In the genomic region with DNA sequence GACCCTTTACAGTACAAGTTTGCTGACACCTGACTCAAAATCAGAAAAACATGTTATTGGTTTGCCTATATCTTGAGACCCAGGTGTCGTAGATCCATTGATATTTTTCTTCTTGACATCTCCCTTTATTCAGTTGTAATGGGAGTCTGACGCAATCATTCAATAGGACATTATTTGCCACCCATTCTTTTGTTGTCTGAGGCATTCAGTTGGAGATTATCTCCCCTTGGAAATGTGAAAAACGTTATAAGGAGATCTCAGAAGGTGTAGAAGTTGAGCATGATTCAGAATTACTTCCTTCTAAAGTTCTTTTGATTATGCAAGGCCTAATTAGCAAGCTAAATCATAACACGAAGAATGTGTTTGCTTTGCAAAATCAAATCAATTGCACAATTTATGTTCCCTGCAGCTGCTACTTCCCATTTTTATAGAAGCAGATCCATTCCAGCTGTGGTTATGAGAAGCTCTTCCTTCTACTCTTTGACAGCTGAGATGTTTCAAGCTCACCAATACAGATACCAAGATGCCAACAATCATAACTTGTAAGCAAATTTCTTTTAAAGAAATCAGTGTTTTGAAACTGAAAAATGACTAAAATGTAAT, we compare ENCODE assay signal across 25 cellular contexts.
DNase-seq lines count a peak whose midpoint lies in the region; ATAC-seq, FAIRE-seq and TF ChIP-seq lines count a peak whose summit lies in the region.
"Had no signal": no experiment of that assay in that cellular context is flagged by ENCODE, and none has a peak within 500 bp of the region (broad histone marks: within the 10 kb centered on the region; RNA-seq: fewer than 3 reads in every experiment).

No MANE protein-coding gene starts in this region.

- no peaks in the 10 kb centered on the region for H3K27me3 Mint-ChIP-seq in nephron progenitor cell (ENCODE audit: low read depth, poor library complexity)
- H3K27me3 Mint-ChIP-seq: activated T-helper 17 cell treated with anti-CD3 and anti-CD28 coated beads, Interleukin-2, amount 50 U/mL, for 72 hours; CD8-positive, alpha-beta memory T cell; stimulated activated naive B cell treated with anti-CD40 and anti-IgM and Interleukin-4, amounts not matched to agents 10 μg/mL and 1 μg/mL and 100 μg/mL, for 72 hours had no signal

- no peak overlapping the region for H3K4ac ChIP-seq in H1 (replicated peaks; ENCODE audit: insufficient read length, low read depth, low read length)

- H3K4me1 Mint-ChIP-seq in nephron progenitor cell, result no peaks in the 10 kb centered on the region
- H3K4me1 Mint-ChIP-seq: activated T-helper 17 cell treated with anti-CD3 and anti-CD28 coated beads, Interleukin-2, amount 50 U/mL, for 72 hours; CD8-positive, alpha-beta memory T cell; stimulated activated naive B cell treated with anti-CD40 and anti-IgM and Interleukin-4, amounts not matched to agents 10 μg/mL and 1 μg/mL and 100 μg/mL, for 72 hours had no signal

- H2BK15ac ChIP-seq in H1 (ENCODE audit: low read length), result no peak overlapping the region

- H3K36me3 Mint-ChIP-seq in nephron progenitor cell (ENCODE audit: low read depth), result no peaks in the 10 kb centered on the region
- H3K36me3 Mint-ChIP-seq: CD8-positive, alpha-beta memory T cell; stimulated activated naive B cell treated with anti-CD40 and anti-IgM and Interleukin-4, amounts not matched to agents 10 μg/mL and 1 μg/mL and 100 μg/mL, for 72 hours; WTC11 had no signal

- no peak overlapping the region for H4K91ac ChIP-seq in H1 (replicated peaks; ENCODE audit: insufficient read length, low read length)

- no peaks in the 10 kb centered on the region for H3K79me2 ChIP-seq in H1 (ENCODE audit: control insufficient read depth in 1 of 2, insufficient read depth in 2 of 2, low read length in 2 of 2)
- H3K79me2 ChIP-seq: hepatocyte had no signal

- no peak for TF ChIP-seq POLR2A in H1 (IDR thresholded peaks at IDR 0.05; ENCODE audit: control extremely low read depth in 1 of 2, low read depth in 2 of 2, low read length in 2 of 2)

- no peaks in the 10 kb centered on the region for H4K20me1 ChIP-seq in H1 (replicated peaks in 1 of 2; ENCODE audit: control insufficient read depth in 1 of 2, insufficient read depth in 2 of 2, low read length in 2 of 2)

- no peaks in the 10 kb centered on the region for H3K9me3 ChIP-seq in right cardiac atrium (ENCODE audit: control insufficient read depth, low read length)
- no peaks in the 10 kb centered on the region; a peak in 1 of 4 replicates for H3K9me3 ChIP-seq in H1 (ENCODE audit: insufficient read depth in 2 of 2, low read depth in 1 of 2, low read length in 1 of 2)
- no peaks in the 10 kb centered on the region for H3K9me3 ChIP-seq in upper lobe of right lung
- H3K9me3 ChIP-seq: colonic mucosa, MG63, upper lobe of left lung had no signal

- H3K23me2 ChIP-seq in H1 (ENCODE audit: low read depth, low read length), result no peaks in the 10 kb centered on the region

- H3K36me3 ChIP-seq in H1 (ENCODE audit: control insufficient read depth in 2 of 4, insufficient read depth in 4 of 4, low read length in 3 of 4) (no peaks in the 10 kb centered on the region; a peak in 1 of 8 replicates), upper lobe of right lung (no peaks in the 10 kb centered on the region)
- H3K36me3 ChIP-seq: colonic mucosa, MG63, ovary, upper lobe of left lung had no signal

- no peak overlapping the region for H3K27ac Mint-ChIP-seq in nephron progenitor cell
- H3K27ac Mint-ChIP-seq: activated T-helper 17 cell treated with anti-CD3 and anti-CD28 coated beads, Interleukin-2, amount 50 U/mL, for 72 hours; CD8-positive, alpha-beta memory T cell; stimulated activated naive B cell treated with anti-CD40 and anti-IgM and Interleukin-4, amounts not matched to agents 10 μg/mL and 1 μg/mL and 100 μg/mL, for 72 hours; WTC11 had no signal

- TF ChIP-seq CTCF in H1 (IDR thresholded peaks at IDR 0.05; ENCODE audit: control extremely low read depth in 1 of 3, insufficient read depth in 1 of 3, low read depth in 1 of 3, low read length in 3 of 3) (no peak), upper lobe of right lung (IDR thresholded peaks at IDR 0.05) (no peak), nephron progenitor cell (IDR thresholded peaks at IDR 0.05) (no peak)

- no peak for TF ChIP-seq EP300 in H1 (IDR thresholded peaks at IDR 0.05; ENCODE audit: borderline replicate concordance in 1 of 2, low read depth in 2 of 2, low read length in 2 of 2)

- POLR2A ChIA-PET in H1 (lab: Charles Lee; ENCODE audit: partially characterized antibody), result no interaction called here

- no peak overlapping the region for H3K9ac ChIP-seq in H1 (replicated peaks in 1 of 4; ENCODE audit: extremely low read depth in 1 of 4, low read depth in 3 of 4, low read length in 3 of 4)

- H3K4me3 ChIP-seq in right cardiac atrium (ENCODE audit: low read length) (no peak overlapping the region), H1 (ENCODE audit: extremely low read depth in 1 of 4, insufficient read depth in 2 of 4, low read depth in 3 of 4, low read length in 4 of 4) (no peak overlapping the region), upper lobe of right lung (no peak overlapping the region)
- H3K4me3 ChIP-seq: colonic mucosa, hepatocyte, MG63, ovary, upper lobe of left lung had no signal

- DNase-seq in Right ventricle myocardium inferior (ENCODE audit: missing footprints), result no peak
- no peak for DNase-seq in right cardiac atrium
- peak; percentile 92 for DNase-seq in NOMO-1 treated with DMSO at 0.1 percent for 48 hours (lab: John Stamatoyannopoulos, UW; ENCODE audit: unreplicated experiment)
- no peak for DNase-seq in H1 (ENCODE audit: low read depth in 1 of 2, low spot score in 2 of 2)
- no peak for DNase-seq in upper lobe of right lung
- no peak for DNase-seq in nephron progenitor cell
- DNase-seq in UCSD-AML1 (lab: John Stamatoyannopoulos, UW; ENCODE audit: unreplicated experiment), result no peak
- DNase-seq: activated CD8-positive, alpha-beta memory T cell treated with anti-CD3 and anti-CD28 coated beads for 24 hours; CD8-positive, alpha-beta memory T cell; colonic mucosa; DND-41; kidney; MG63; NCI-H2171; NK-92 treated with Interleukin-12 subunit alpha and Interleukin-12 subunit beta, amount 100 ng/mL, for 24 hours; ovary; small intestine; stimulated activated naive B cell treated with anti-CD40 and anti-IgM and Interleukin-4, amounts not matched to agents 10 μg/mL and 1 μg/mL and 100 μg/mL, for 72 hours; SW 1271; upper lobe of left lung had no signal

- ATAC-seq in Right ventricle myocardium inferior, result peak; percentile 69
- ATAC-seq in right cardiac atrium, result no peak
- peak; percentile 45 for ATAC-seq in upper lobe of right lung
- ATAC-seq in GM18517 (IDR thresholded peaks at IDR 0.05; ENCODE audit: unreplicated experiment), result no peak
- ATAC-seq: activated T-helper 17 cell treated with anti-CD3 and anti-CD28 coated beads, Interleukin-2, amount 50 U/mL, for 72 hours; stimulated activated naive B cell treated with anti-CD40 and anti-IgM and Interleukin-4, amounts not matched to agents 10 μg/mL and 1 μg/mL and 100 μg/mL, for 72 hours; WTC11 had no signal

- no peak overlapping the region for H4K5ac ChIP-seq in H1 (ENCODE audit: insufficient read length, low read depth, low read length)

- H3K4me1 ChIP-seq in right cardiac atrium (ENCODE audit: control insufficient read depth, insufficient read depth, low read length) (no peaks in the 10 kb centered on the region), H1 (replicated peaks in 1 of 4; ENCODE audit: control insufficient read depth in 3 of 4, insufficient read depth in 4 of 4, low read length in 3 of 4) (peaks cover 0 to 3% (median 0%) of the 10 kb centered on the region in 4 experiments; a peak in 2 of 7 replicates), upper lobe of right lung (no peaks in the 10 kb centered on the region)
- H3K4me1 ChIP-seq: colonic mucosa, upper lobe of left lung had no signal

- peaks cover under 1% of the 10 kb centered on the region for H3K9me3 Mint-ChIP-seq in nephron progenitor cell
- H3K9me3 Mint-ChIP-seq: stimulated activated naive B cell treated with anti-CD40 and anti-IgM and Interleukin-4, amounts not matched to agents 10 μg/mL and 1 μg/mL and 100 μg/mL, for 72 hours had no signal

- no peak overlapping the region for H2AFZ ChIP-seq in H1 (ENCODE audit: low read length)
- H2AFZ ChIP-seq: hepatocyte had no signal

- no peak overlapping the region for H3K56ac ChIP-seq in H1 (replicated peaks; ENCODE audit: insufficient read length, low read depth, low read length)

- no peak overlapping the region for H3K23ac ChIP-seq in H1 (ENCODE audit: insufficient read length)

- no peak overlapping the region for H2BK12ac ChIP-seq in H1 (ENCODE audit: low read depth, low read length)

- H3K4me3 Mint-ChIP-seq in nephron progenitor cell, result no peak overlapping the region
- H3K4me3 Mint-ChIP-seq: activated T-helper 17 cell treated with anti-CD3 and anti-CD28 coated beads, Interleukin-2, amount 50 U/mL, for 72 hours; CD8-positive, alpha-beta memory T cell; stimulated activated naive B cell treated with anti-CD40 and anti-IgM and Interleukin-4, amounts not matched to agents 10 μg/mL and 1 μg/mL and 100 μg/mL, for 72 hours; WTC11 had no signal

- H2AK5ac ChIP-seq in H1 (ENCODE audit: low read depth, low read length), result no peak overlapping the region

- no peak overlapping the region for H2BK120ac ChIP-seq in H1 (replicated peaks; ENCODE audit: low read depth, low read length)

- H3K27me3 ChIP-seq in right cardiac atrium (ENCODE audit: control insufficient read depth, insufficient read depth) (no peaks in the 10 kb centered on the region), H1 (replicated peaks in 1 of 4; ENCODE audit: control insufficient read depth in 3 of 4, extremely low read depth in 1 of 4, insufficient read depth in 3 of 4, low read length in 3 of 4) (no peaks in the 10 kb centered on the region; a peak in 1 of 7 replicates), upper lobe of right lung (no peaks in the 10 kb centered on the region)
- H3K27me3 ChIP-seq: colonic mucosa, hepatocyte, MG63, ovary, upper lobe of left lung had no signal

- H2BK20ac ChIP-seq in H1 (ENCODE audit: low read length), result no peak overlapping the region

- no peak overlapping the region for H4K8ac ChIP-seq in H1 (ENCODE audit: extremely low read depth, insufficient read depth, low read length)

- H3K27ac ChIP-seq in right cardiac atrium (ENCODE audit: low read length) (no peak overlapping the region), H1 (ENCODE audit: low read depth, low read length) (no peak overlapping the region), upper lobe of right lung (no peak overlapping the region)
- H3K27ac ChIP-seq: colonic mucosa, hepatocyte, ovary, upper lobe of left lung had no signal

- no peak for FAIRE-seq in H1 (lab: Jason Lieb, UNC)
- FAIRE-seq: HTR-8/SVneo, kidney had no signal

- intact Hi-C loops in Right ventricle myocardium inferior (cut with DNase I), result no loop called here
- intact Hi-C loops in right cardiac atrium (cut with DNase I), result no loop called here
- intact Hi-C loops in upper lobe of right lung (cut with DNase I), result no loop called here

- 0 out of 4 replicates have a peak overlapping the region, but pooled peaks of 1 of the 2 experiments have one; percentile 14 for H3K4me2 ChIP-seq in H1 (ENCODE audit: insufficient read depth in 1 of 2, low read depth in 2 of 2, low read length in 2 of 2)
- H3K4me2 ChIP-seq: hepatocyte had no signal

- H3K79me1 ChIP-seq in H1 (ENCODE audit: low read depth, low read length), result no peaks in the 10 kb centered on the region

- 43% methylated on average over 4 of the region's 4 CpGs for WGBS in right cardiac atrium
- WGBS in H1 (ENCODE audit: extremely low coverage in 1 of 2, insufficient coverage in 1 of 2, insufficient read length in 1 of 2, insufficient replicate concordance in 2 of 2, low coverage in 1 of 2, low lambda C conversion rate in 2 of 2, missing lambda C conversion rate in 1 of 2), 2 experiments, result 67% methylated on average over 4 of the region's 4 CpGs; no CpG with 5 or more reads in 1 of the 2 experiments

- no peak overlapping the region for H3K18ac ChIP-seq in H1 (ENCODE audit: extremely low read depth, low read length)

- no peak overlapping the region for H3K14ac ChIP-seq in H1 (ENCODE audit: insufficient read length)

- no peak for TF ChIP-seq RAD21 in H1 (IDR thresholded peaks at IDR 0.05 in 1 of 2, conservative IDR thresholded peaks at IDR 0.05 in 1 of 2; ENCODE audit: low read depth in 2 of 2, low read length in 2 of 2)

- H2BK5ac ChIP-seq in H1 (ENCODE audit: low read depth, low read length), result no peak overlapping the region

- CTCF ChIA-PET in H1 (lab: Charles Lee; ENCODE audit: partially characterized antibody), result interaction anchor here (1.6 kb wide), 1 partner anchor 538 kb away, joined by 6 read pairs; no protein-coding TSS in a partner anchor

Comparison
In these comparisons a context has a peak if more than half of its experiments do, and no peak if none do; other contexts are left out.
1. ATAC-seq: peak in Right ventricle myocardium inferior (single experiment) and upper lobe of right lung (single experiment); none in right cardiac atrium (0 of 2) and GM18517 (single experiment).